Comparison of ENCODE assay signal across 8 cellular contexts in the genomic region with DNA sequence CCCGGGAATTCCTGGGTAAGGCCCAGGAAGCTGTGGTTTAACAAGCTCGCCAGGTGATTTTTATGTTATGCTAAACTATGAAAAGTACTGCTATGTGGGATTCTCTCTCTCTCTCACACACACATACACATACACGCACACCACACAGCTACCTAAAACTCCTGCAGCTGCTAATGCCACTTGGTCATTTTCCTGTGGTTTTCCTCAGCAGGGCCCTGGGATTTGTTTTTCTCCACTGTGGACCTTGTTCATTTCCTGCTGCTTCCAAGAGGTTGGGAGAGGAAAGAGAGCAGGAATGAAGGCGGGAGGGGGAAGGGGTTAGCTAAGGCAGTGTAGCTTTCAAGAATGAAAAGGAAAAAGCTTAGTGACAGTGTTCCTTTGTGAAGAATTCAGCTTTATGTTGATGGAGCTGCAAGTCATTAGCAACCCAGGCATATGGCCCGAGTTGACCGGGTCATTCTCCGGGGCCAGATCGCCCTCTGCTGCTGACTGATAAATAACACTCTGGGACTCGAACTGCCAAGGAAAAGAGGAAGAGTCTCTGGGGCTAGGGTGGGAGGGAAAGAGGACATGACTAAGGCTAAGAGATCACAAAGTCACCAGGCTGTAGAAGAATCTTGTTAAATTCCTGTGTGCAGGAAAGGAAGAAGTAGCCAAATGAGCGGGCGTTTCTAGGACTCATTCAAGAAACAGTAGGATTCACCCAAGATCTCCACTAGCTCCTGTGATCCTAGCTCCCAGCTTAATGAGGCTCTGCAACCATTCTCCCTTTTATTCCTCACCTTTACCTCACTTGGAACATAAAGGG. TPM values are rescaled to one million over a fixed set of nuclear protein-coding genes. Genes with fewer than 3 reads are reported as not detected.
DNase-seq lines count a peak whose midpoint lies in the region; ATAC-seq and TF ChIP-seq lines count a peak whose summit lies in the region.

No MANE protein-coding gene starts in this region.

- POLR2A ChIA-PET in PC-9 (lab: Charles Lee; ENCODE audit: unreplicated experiment), result interaction anchor here (0.6 to 0.9 kb wide), 7 partner anchors 30 to 337 kb away, joined by 3 to 16 read pairs (median 4); no protein-coding TSS in a partner anchor
- POLR2A ChIA-PET in CD4-positive, alpha-beta T cell (lab: Charles Lee), result interaction anchor here (1.8 kb wide), 1 partner anchor 30 kb away, joined by 5 read pairs; the partner anchor contains the start of gene LRIG2

- H3K9me2 ChIP-seq in PC-9 (ENCODE audit: insufficient read depth), result no peaks in the 10 kb centered on the region

- no peaks in the 10 kb centered on the region for H3K36me3 Mint-ChIP-seq in CD4-positive, alpha-beta T cell (ENCODE audit: low read depth)

- no peaks in the 10 kb centered on the region for H3K79me2 ChIP-seq in PC-9 (ENCODE audit: low read depth)

- peaks cover 11% of the 10 kb centered on the region for H3F3A ChIP-seq in PC-9 (ENCODE audit: insufficient read depth, low read depth)

- no peak overlapping the region for H2AFZ ChIP-seq in PC-9

- peak overlapping the region in 10 of 11 experiments; percentile 25 to 94 (median 76); a peak in 19 of 22 replicates for H3K27ac ChIP-seq in BLaER1 treated with 17β-estradiol and CSF1 and Interleukin-3, amounts not matched to agents 10 nM and 100 nM
- H3K27ac ChIP-seq in HL-60 (replicated peaks) (no peak overlapping the region), PC-9 (no peak overlapping the region), breast epithelium (peak overlapping the region in 1 of 2 donors; percentile 67), iPS-18a (ENCODE audit: low read length) (peak overlapping the region; percentile 93)
- H3K27ac ChIP-seq in CD4-positive, alpha-beta T cell (ENCODE audit: low read depth, low read length), result no peak overlapping the region

- H4K20me1 ChIP-seq in BLaER1 treated with 17β-estradiol and CSF1 and Interleukin-3, amounts not matched to agents 10 nM and 100 nM, result no peaks in the 10 kb centered on the region
- H4K20me1 ChIP-seq in PC-9 (ENCODE audit: insufficient read depth), result no peaks in the 10 kb centered on the region

- BruUV-seq in PC-9 (replicated peaks; lab: Mats Ljungman, UMichigan), result no TSS peak

- H3K36me3 ChIP-seq in BLaER1 treated with 17β-estradiol and CSF1 and Interleukin-3, amounts not matched to agents 10 nM and 100 nM, result no peaks in the 10 kb centered on the region
- H3K36me3 ChIP-seq in PC-9 (ENCODE audit: low read depth) (no peaks in the 10 kb centered on the region), breast epithelium (no peaks in the 10 kb centered on the region), iPS-18a (ENCODE audit: control insufficient read depth, low read depth, low read length) (no peaks in the 10 kb centered on the region)

- peak overlapping the region in 2 of 10 experiments; percentile 40 to 43; a peak in 2 of 20 replicates for H3K4me3 ChIP-seq in BLaER1 treated with 17β-estradiol and CSF1 and Interleukin-3, amounts not matched to agents 10 nM and 100 nM
- no peak overlapping the region for H3K4me3 ChIP-seq in HL-60 (replicated peaks; ENCODE audit: insufficient read depth, low read length)
- H3K4me3 ChIP-seq in PC-9, result no peak overlapping the region
- peak overlapping the region in 1 of 3 donors; percentile 9 for H3K4me3 ChIP-seq in breast epithelium
- H3K4me3 ChIP-seq in iPS-18a (ENCODE audit: low read length), result peak overlapping the region; percentile 20

- H3K4me1 Mint-ChIP-seq in CD4-positive, alpha-beta T cell (ENCODE audit: low read depth), result peaks cover 16% of the 10 kb centered on the region

- no peak overlapping the region for H3K4me3 Mint-ChIP-seq in CD4-positive, alpha-beta T cell

- no peaks in the 10 kb centered on the region for H3K27me3 ChIP-seq in BLaER1 treated with 17β-estradiol and CSF1 and Interleukin-3, amounts not matched to agents 10 nM and 100 nM
- no peaks in the 10 kb centered on the region for H3K27me3 ChIP-seq in HL-60 (ENCODE audit: insufficient read depth, poor library complexity, severe bottlenecking)
- no peaks in the 10 kb centered on the region for H3K27me3 ChIP-seq in PC-9 (ENCODE audit: insufficient read depth, low read depth)
- H3K27me3 ChIP-seq in breast epithelium, result no peaks in the 10 kb centered on the region
- H3K27me3 ChIP-seq in iPS-18a (ENCODE audit: control insufficient read depth, insufficient read depth, low read length), result no peaks in the 10 kb centered on the region
- no peaks in the 10 kb centered on the region for H3K27me3 ChIP-seq in CD4-positive, alpha-beta T cell (ENCODE audit: control insufficient read depth, insufficient read depth, low read length)

- no peaks in the 10 kb centered on the region for H3K9me3 Mint-ChIP-seq in CD4-positive, alpha-beta T cell

- H3K4me2 ChIP-seq in BLaER1 treated with 17β-estradiol and CSF1 and Interleukin-3, amounts not matched to agents 10 nM and 100 nM, result peak overlapping the region; percentile 49 to 94 (median 83)
- H3K4me2 ChIP-seq in PC-9, result peak overlapping the region; percentile 32; the same call in 1 of the 2 replicates

- CTCF ChIA-PET in PC-9 (lab: Charles Lee), result interaction anchor here (0.5 to 1.8 kb wide), 19 partner anchors 19 to 327 kb away, joined by 3 to 18 read pairs (median 4); partner anchors contain the start of genes LRIG2 and PPM1J
- CTCF ChIA-PET in CD4-positive, alpha-beta T cell (lab: Charles Lee), result interaction anchor here (1.6 kb wide), 1 partner anchor 30 kb away, joined by 4 read pairs; the partner anchor contains the start of gene LRIG2

- no peak overlapping the region for H3K27ac Mint-ChIP-seq in CD4-positive, alpha-beta T cell

- TF ChIP-seq POLR2A in breast epithelium (IDR thresholded peaks at IDR 0.05), result no peak

- ATAC-seq in GM18511 (IDR thresholded peaks at IDR 0.05; ENCODE audit: unreplicated experiment) (peak; percentile 63), sciatic nerve (peak; percentile 94)
- ATAC-seq in CD4-positive, alpha-beta T cell (ENCODE audit: poor library complexity), result no peak

- no peaks in the 10 kb centered on the region for H3K9me3 ChIP-seq in BLaER1 treated with 17β-estradiol and CSF1 and Interleukin-3, amounts not matched to agents 10 nM and 100 nM (replicated peaks in 1 of 11)
- H3K9me3 ChIP-seq in PC-9 (ENCODE audit: insufficient read depth, low read depth) (no peaks in the 10 kb centered on the region), breast epithelium (no peaks in the 10 kb centered on the region), iPS-18a (ENCODE audit: control insufficient read depth, low read depth, low read length) (no peaks in the 10 kb centered on the region)
- no peaks in the 10 kb centered on the region for H3K9me3 ChIP-seq in CD4-positive, alpha-beta T cell (ENCODE audit: control insufficient read depth, low read length)

- TF ChIP-seq CTCF in HL-60 (IDR thresholded peaks at IDR 0.05; ENCODE audit: insufficient read depth, low read length), result peak; percentile 45
- TF ChIP-seq CTCF in PC-9 (conservative IDR thresholded peaks at IDR 0.05), result peak; percentile 82
- TF ChIP-seq CTCF in breast epithelium (IDR thresholded peaks at IDR 0.05), result peak in 2 of 3 donors; percentile 43 to 65
- TF ChIP-seq CTCF in CD4-positive, alpha-beta T cell (IDR thresholded peaks at IDR 0.05), result no peak

- DNase-seq in HL-60 (ENCODE audit: low read depth in 1 of 2, low spot score in 1 of 2), result peak; percentile 12 to 88
- DNase-seq in PC-9, result peak; percentile 71 to 74
- DNase-seq in breast epithelium (ENCODE audit: low spot score in 2 of 2), result peak in 1 of 2 donors; percentile 51
- DNase-seq in sciatic nerve (ENCODE audit: low spot score), result peak; percentile 86
- no peak for DNase-seq in CD4-positive, alpha-beta T cell

- H3K9ac ChIP-seq in BLaER1 treated with 17β-estradiol and CSF1 and Interleukin-3, amounts not matched to agents 10 nM and 100 nM, result peak overlapping the region in 10 of 11 experiments; percentile 29 to 64 (median 56); a peak in 15 of 22 replicates
- H3K9ac ChIP-seq in iPS-18a (ENCODE audit: low read length), result peak overlapping the region; percentile 53

- peaks cover 53 to 63% (median 58%) of the 10 kb centered on the region in 10 experiments for H3K4me1 ChIP-seq in BLaER1 treated with 17β-estradiol and CSF1 and Interleukin-3, amounts not matched to agents 10 nM and 100 nM
- peaks cover 18% of the 10 kb centered on the region for H3K4me1 ChIP-seq in PC-9 (replicated peaks; ENCODE audit: insufficient read depth)
- peaks cover 0 to 3% of the 10 kb centered on the region in 2 donors for H3K4me1 ChIP-seq in breast epithelium
- H3K4me1 ChIP-seq in iPS-18a (ENCODE audit: control insufficient read depth, low read depth, low read length), result peaks cover 40% of the 10 kb centered on the region

- intact Hi-C loops in PC-9 (cut with micrococcal nuclease; ENCODE audit: unreplicated experiment), result loop anchor here (1.0 to 2.0 kb wide), 5 partner anchors 30 to 326 kb away; partner anchors contain the start of genes LRIG2 and SLC16A1
- intact Hi-C loops in breast epithelium (cut with DNase I; ENCODE audit: low total_unique reads), result no loop called here
- intact Hi-C loops in sciatic nerve (cut with DNase I), result loop anchor here (5.0 to 10.0 kb wide), 3 partner anchors 158 to 318 kb away; no protein-coding TSS in a partner anchor
- intact Hi-C loops in CD4-positive, alpha-beta T cell (cut with DNase I, micrococcal nuclease), result loop anchor here in 1 of 2 experiments (5.0 kb wide), 1 partner anchor 160 kb away; no protein-coding TSS in a partner anchor

- peaks cover 9% of the 10 kb centered on the region for H3K27me3 Mint-ChIP-seq in CD4-positive, alpha-beta T cell

RNA-seq across cellular contexts. Expression of gene LRIG2, which starts 30.5 kb away (rescaled TPM):
- total RNA-seq in PC-9 (2021), result 9.4 and 10.6 TPM in 2 replicates
- 10 to 100 TPM; 20.0 to 39.8 (median 24.3) TPM for total RNA-seq in breast epithelium
- total RNA-seq in sciatic nerve, result 24.6 TPM
- 10 to 100 TPM; 12.9 to 15.8 TPM for total RNA-seq in CD4-positive, alpha-beta T cell

Comparison
In these comparisons a context has a peak if more than half of its experiments do, and no peak if none do; other contexts are left out.
1. H3K27ac ChIP-seq: peak in BLaER1 treated with 17β-estradiol and CSF1 and Interleukin-3, amounts not matched to agents 10 nM and 100 nM (10 of 11) and iPS-18a (single experiment); none in HL-60 (single experiment), PC-9 (single experiment) and CD4-positive, alpha-beta T cell (single experiment).
2. DNase-seq: peak in HL-60 (2 of 2), PC-9 (2 of 2) and sciatic nerve (single experiment); none in CD4-positive, alpha-beta T cell (0 of 10).